Comparison of ENCODE assay signal across 11 cellular contexts in genomic region chr5:156913355-156913718, GRCh38. TPM values are rescaled to one million over a fixed set of nuclear protein-coding genes. Genes with fewer than 3 reads are reported as not detected.
DNase-seq lines count a peak whose midpoint lies in the region; ATAC-seq, FAIRE-seq and TF ChIP-seq lines count a peak whose summit lies in the region.
"Had no signal": no experiment of that assay in that cellular context is flagged by ENCODE, and none has a peak within 500 bp of the region (broad histone marks: within the 10 kb centered on the region; RNA-seq: fewer than 3 reads in every experiment).

No MANE protein-coding gene starts in this region.

- intact Hi-C loops in activated T-helper 1 cell treated with anti-CD3 and anti-CD28 coated beads, Interleukin-12 subunit alpha, Interleukin-12 subunit beta, Interleukin-2, Interleukin-4 antibody, amounts not matched to agents 30 ng/mL and 10 ng/mL and 1 ng/mL, durations not matched to agents 14 hours and 24 hours and 36 hours (cut with micrococcal nuclease): loop anchor here (2.0 to 5.0 kb wide), 2 partner anchors 21 to 61 kb away; partner anchors contain the start of gene PPP1R2B

- H3K4me3 ChIP-seq in mesendoderm (ENCODE audit: low read length): no peak overlapping the region
- H3K4me3 ChIP-seq: suprapubic skin had no signal

- no peak overlapping the region for H4K5ac ChIP-seq in mesendoderm (ENCODE audit: low read length)

- H3K4me2 ChIP-seq in mesendoderm (ENCODE audit: low read length): no peak overlapping the region

- H3K79me2 ChIP-seq in mesendoderm (ENCODE audit: control insufficient read depth, insufficient read depth, low read length): no peaks in the 10 kb centered on the region

- H3K9me3 Mint-ChIP-seq in activated T-helper 1 cell treated with anti-CD3 and anti-CD28 coated beads, Interleukin-12 subunit alpha, Interleukin-12 subunit beta, Interleukin-2, Interleukin-4 antibody, amounts not matched to agents 30 ng/mL and 10 ng/mL and 1 ng/mL, durations not matched to agents 14 hours and 24 hours and 36 hours: peaks cover 15% of the 10 kb centered on the region

- ATAC-seq in GM18498 (IDR thresholded peaks at IDR 0.05; ENCODE audit: unreplicated experiment): peak; percentile 2
- peak; percentile 1 for ATAC-seq in HG03159 (IDR thresholded peaks at IDR 0.05; ENCODE audit: unreplicated experiment)
- ATAC-seq: Panc1 had no signal

- no peak for FAIRE-seq in H54 (lab: Jason Lieb, UNC)

- H3K9ac ChIP-seq in mesendoderm (ENCODE audit: low read length): no peak overlapping the region

- peak overlapping the region; percentile 44 for H2BK5ac ChIP-seq in mesendoderm (ENCODE audit: low read length)

- H3K36me3 Mint-ChIP-seq in activated T-helper 1 cell treated with anti-CD3 and anti-CD28 coated beads, Interleukin-12 subunit alpha, Interleukin-12 subunit beta, Interleukin-2, Interleukin-4 antibody, amounts not matched to agents 30 ng/mL and 10 ng/mL and 1 ng/mL, durations not matched to agents 14 hours and 24 hours and 36 hours (ENCODE audit: low read depth): peaks cover 59% of the 10 kb centered on the region

- peak overlapping the region; percentile 77 for H3K56ac ChIP-seq in mesendoderm (ENCODE audit: low read length)

- no peak overlapping the region for H2AK5ac ChIP-seq in mesendoderm (ENCODE audit: low read length)

- H3K27me3 Mint-ChIP-seq in activated T-helper 1 cell treated with anti-CD3 and anti-CD28 coated beads, Interleukin-12 subunit alpha, Interleukin-12 subunit beta, Interleukin-2, Interleukin-4 antibody, amounts not matched to agents 30 ng/mL and 10 ng/mL and 1 ng/mL, durations not matched to agents 14 hours and 24 hours and 36 hours (ENCODE audit: insufficient read depth): no peaks in the 10 kb centered on the region

- H3K27ac Mint-ChIP-seq in activated T-helper 1 cell treated with anti-CD3 and anti-CD28 coated beads, Interleukin-12 subunit alpha, Interleukin-12 subunit beta, Interleukin-2, Interleukin-4 antibody, amounts not matched to agents 30 ng/mL and 10 ng/mL and 1 ng/mL, durations not matched to agents 14 hours and 24 hours and 36 hours: peak overlapping the region; percentile 99

- H3K27me3 ChIP-seq in mesendoderm (ENCODE audit: insufficient read depth, low read length, poor library complexity): no peaks in the 10 kb centered on the region
- H3K27me3 ChIP-seq: suprapubic skin had no signal

- no peak overlapping the region for H2BK15ac ChIP-seq in mesendoderm (replicated peaks; ENCODE audit: low read depth)

- H3K27ac ChIP-seq in mesendoderm (ENCODE audit: low read depth, low read length): peak overlapping the region; percentile 90
- H3K27ac ChIP-seq: suprapubic skin had no signal

- H3K4ac ChIP-seq in mesendoderm (ENCODE audit: low read depth, low read length): no peak overlapping the region

- no CpG with 5 or more reads among the region's 3 CpGs for WGBS in mesendoderm (ENCODE audit: extremely low coverage, insufficient coverage, low lambda C conversion rate)

- no peak overlapping the region for H4K8ac ChIP-seq in mesendoderm (ENCODE audit: low read depth, low read length)

- H3K36me3 ChIP-seq in mesendoderm (ENCODE audit: control insufficient read depth, insufficient read depth, low read length): no peaks in the 10 kb centered on the region
- H3K36me3 ChIP-seq: suprapubic skin had no signal

- no peak overlapping the region for H3K23ac ChIP-seq in mesendoderm (ENCODE audit: low read length)

- H3K4me3 Mint-ChIP-seq in activated T-helper 1 cell treated with anti-CD3 and anti-CD28 coated beads, Interleukin-12 subunit alpha, Interleukin-12 subunit beta, Interleukin-2, Interleukin-4 antibody, amounts not matched to agents 30 ng/mL and 10 ng/mL and 1 ng/mL, durations not matched to agents 14 hours and 24 hours and 36 hours: peak overlapping the region; percentile 73

- no peaks in the 10 kb centered on the region for H3K79me1 ChIP-seq in mesendoderm (ENCODE audit: low read length)

- H3K18ac ChIP-seq in mesendoderm (ENCODE audit: low read length): peak overlapping the region; percentile 65

- no peak overlapping the region for H2BK120ac ChIP-seq in mesendoderm (ENCODE audit: low read depth, low read length)

- peaks cover 9% of the 10 kb centered on the region for H3K4me1 ChIP-seq in mesendoderm (ENCODE audit: control insufficient read depth, low read depth, low read length)
- H3K4me1 ChIP-seq: suprapubic skin had no signal

- no peak for TF ChIP-seq POLR2A in H54 (IDR thresholded peaks at IDR 0.05; ENCODE audit: low read depth, low read length)

- no peak for DNase-seq in activated T-helper 1 cell treated with anti-CD3 and anti-CD28 coated beads, Interleukin-12 subunit alpha, Interleukin-12 subunit beta, Interleukin-2, Interleukin-4 antibody, amounts not matched to agents 30 ng/mL and 10 ng/mL and 1 ng/mL, durations not matched to agents 14 hours and 24 hours and 36 hours (ENCODE audit: low spot score)
- no peak for DNase-seq in mesendoderm
- DNase-seq in hypothalamus (lab: John Stamatoyannopoulos, UW): no peak
- DNase-seq in activated CD4-positive, CD25-positive, alpha-beta regulatory T cell treated with anti-CD3 and anti-CD28 coated beads, Interleukin-2, amount 50 U/mL, for 72 hours: no peak
- DNase-seq in H54 (ENCODE audit: insufficient read length, low spot score): no peak
- DNase-seq: activated CD4-positive, alpha-beta T cell treated with anti-CD3 and anti-CD28 coated beads, Interleukin-2, amount 50 U/mL, for 4 hours; GF-D8 had no signal

- H3K4me1 Mint-ChIP-seq in activated T-helper 1 cell treated with anti-CD3 and anti-CD28 coated beads, Interleukin-12 subunit alpha, Interleukin-12 subunit beta, Interleukin-2, Interleukin-4 antibody, amounts not matched to agents 30 ng/mL and 10 ng/mL and 1 ng/mL, durations not matched to agents 14 hours and 24 hours and 36 hours (ENCODE audit: low read depth): peaks cover 85% of the 10 kb centered on the region

RNA-seq across cellular contexts. Expression of gene TIMD4, which starts 49.7 kb away (rescaled TPM):
- total RNA-seq in activated T-helper 1 cell treated with anti-CD3 and anti-CD28 coated beads, Interleukin-12 subunit alpha, Interleukin-12 subunit beta, Interleukin-2, Interleukin-4 antibody, amounts not matched to agents 30 ng/mL and 10 ng/mL and 1 ng/mL, durations not matched to agents 14 hours and 24 hours and 36 hours: 24.5 and 27.3 TPM in 2 replicates
- polyA plus RNA-seq in mesendoderm (2013, experiment 1 of 2): not detected
- polyA plus RNA-seq in mesendoderm (2013, experiment 2 of 2): not detected
